8 cellular contexts compared by ENCODE assay signal in genomic region chr22:50189184-50189848, GRCh38. TPM values are rescaled to one million over a fixed set of nuclear protein-coding genes. Genes with fewer than 3 reads are reported as not detected.
DNase-seq lines count a peak whose midpoint lies in the region; ATAC-seq and TF ChIP-seq lines count a peak whose summit lies in the region.

No MANE protein-coding gene starts in this region.

- H3K4me3 ChIP-seq in iPS-15b (ENCODE audit: low read depth, low read length) (no peak overlapping the region), thoracic aorta (peak overlapping the region; percentile 74)

- H3K4me1 Mint-ChIP-seq in activated B cell treated with CpG ODN at 0.5 μM for 24 hours, result peaks cover 75% of the 10 kb centered on the region

- CTCF ChIA-PET in activated B cell treated with CpG ODN at 0.5 μM for 24 hours (lab: Charles Lee), result interaction anchor here (1.3 to 3.3 kb wide), 2 partner anchors 40 to 337 kb away, joined by 3 to 20 read pairs; partner anchors contain the start of gene SCO2

- peak overlapping the region; percentile 99 for H3K27ac Mint-ChIP-seq in activated B cell treated with CpG ODN at 0.5 μM for 24 hours

- peak overlapping the region; percentile 74 to 86 for H3K27ac ChIP-seq in thoracic aorta

- no peaks in the 10 kb centered on the region for H3K9me3 ChIP-seq in iPS-15b (ENCODE audit: control insufficient read depth, insufficient read depth, low read length)
- H3K9me3 ChIP-seq in thoracic aorta, result no peaks in the 10 kb centered on the region

- H3K9ac ChIP-seq in iPS-15b (ENCODE audit: low read depth, low read length), result peak overlapping the region; percentile 37

- intact Hi-C loops in activated B cell treated with CpG ODN at 0.5 μM for 24 hours (cut with micrococcal nuclease), result no loop called here

- no peak for ATAC-seq in activated B cell treated with CpG ODN at 0.5 μM for 24 hours (ENCODE audit: low read depth)
- ATAC-seq in thoracic aorta (ENCODE audit: insufficient number of reproducible peaks, low FRiP score, low read depth), result no peak
- ATAC-seq in HG03571 (IDR thresholded peaks at IDR 0.05; ENCODE audit: unreplicated experiment), result no peak

- POLR2A ChIA-PET in activated B cell treated with CpG ODN at 0.5 μM for 24 hours (lab: Charles Lee), result interaction anchor here (0.6 to 5.3 kb wide), 19 partner anchors 8 to 353 kb away, joined by 4 to 80 read pairs (median 17); partner anchors contain the start of genes HDAC10, LMF2, NCAPH2 and PANX2

- H3K9me3 Mint-ChIP-seq in activated B cell treated with CpG ODN at 0.5 μM for 24 hours, result no peaks in the 10 kb centered on the region

- H3K36me3 ChIP-seq in iPS-15b (ENCODE audit: control insufficient read depth, insufficient read depth, low read length) (peaks cover 23% of the 10 kb centered on the region), thoracic aorta (peaks cover 3% of the 10 kb centered on the region)

- H3K4me3 Mint-ChIP-seq in activated B cell treated with CpG ODN at 0.5 μM for 24 hours, result peak overlapping the region; percentile 70

- no peaks in the 10 kb centered on the region for H3K27me3 ChIP-seq in iPS-15b (ENCODE audit: control insufficient read depth, insufficient read depth, low read length)
- no peaks in the 10 kb centered on the region for H3K27me3 ChIP-seq in thoracic aorta (replicated peaks; ENCODE audit: insufficient read depth)

- H3K27me3 Mint-ChIP-seq in activated B cell treated with CpG ODN at 0.5 μM for 24 hours, result no peaks in the 10 kb centered on the region

- DNase-seq in NCI-H2196 (lab: John Stamatoyannopoulos, UW; ENCODE audit: unreplicated experiment), result peak; percentile 18
- DNase-seq in NCI-H2196 treated with DMSO at 0.1 percent for 48 hours (lab: John Stamatoyannopoulos, UW; ENCODE audit: unreplicated experiment), result no peak
- no peak for DNase-seq in activated B cell treated with CpG ODN at 0.5 μM for 24 hours
- no peak for DNase-seq in thoracic aorta (ENCODE audit: low spot score)
- DNase-seq in HK-2 (ENCODE audit: unreplicated experiment), result no peak
- no peak for DNase-seq in pons (ENCODE audit: low spot score)

- H3K4me1 ChIP-seq in iPS-15b (ENCODE audit: control insufficient read depth, insufficient read depth, low read length), result no peaks in the 10 kb centered on the region
- H3K4me1 ChIP-seq in thoracic aorta (ENCODE audit: control insufficient read depth in 1 of 2, low read depth in 2 of 2), result peaks cover 37 to 48% of the 10 kb centered on the region in 2 donors

- peaks cover 5% of the 10 kb centered on the region for H3K36me3 Mint-ChIP-seq in activated B cell treated with CpG ODN at 0.5 μM for 24 hours (ENCODE audit: low read depth)

- TF ChIP-seq CTCF in activated B cell treated with CpG ODN at 0.5 μM for 24 hours (IDR thresholded peaks at IDR 0.05) (no peak), thoracic aorta (IDR thresholded peaks at IDR 0.05) (no peak)

RNA-seq across cellular contexts. Expression of gene TRABD, which starts 3.6 kb away (rescaled TPM):
- total RNA-seq in activated B cell treated with CpG ODN at 0.5 μM for 24 hours, result 80.6 and 86.4 TPM in 2 replicates
- total RNA-seq in thoracic aorta, result 10 to 100 TPM; 31.7 to 40.6 TPM

RNA-seq across cellular contexts. Expression of gene SELENOO, which starts 11.5 kb away (rescaled TPM):
- total RNA-seq in activated B cell treated with CpG ODN at 0.5 μM for 24 hours (33.9 and 39.0 TPM in 2 replicates), thoracic aorta (10 to 100 TPM; 25.6 to 41.0 TPM)

RNA-seq across cellular contexts. Expression of gene PANX2, which starts 18.8 kb away (rescaled TPM):
- total RNA-seq in activated B cell treated with CpG ODN at 0.5 μM for 24 hours, result 0.27 and 0.44 TPM in 2 replicates
- 1 to 10 TPM; 2.5 to 4.1 TPM for total RNA-seq in thoracic aorta

RNA-seq across cellular contexts. Expression of gene TUBGCP6, which starts 55.5 kb away (rescaled TPM):
- 87.5 and 103 TPM in 2 replicates for total RNA-seq in activated B cell treated with CpG ODN at 0.5 μM for 24 hours
- total RNA-seq in thoracic aorta, result 10 to 100 TPM; 52.3 to 80.1 TPM
